26 cellular contexts compared by ENCODE assay signal in genomic region chr2:242041816-242042215, GRCh38.
"Had no signal": no experiment of that assay in that cellular context is flagged by ENCODE, and none has a peak within 500 bp of the region (broad histone marks: within the 10 kb centered on the region; RNA-seq: fewer than 3 reads in every experiment).

No MANE protein-coding gene starts in this region.

- DNase-seq: heart right ventricle; kidney; left colon; left lung; lower lobe of right lung; mammary epithelial cell; mesenchymal stem cell; naive B cell; natural killer cell; retina; right cardiac atrium; stimulated activated CD4-positive, alpha-beta T cell treated with anti-CD3 and anti-CD28 coated beads, Interleukin-12 subunit alpha, Interleukin-12 subunit beta, amount 100 ng/mL, for 4 hours; stimulated activated CD4-positive, alpha-beta T cell treated with anti-CD3 and anti-CD28 coated beads, Interleukin-15, amount 100 ng/mL, for 24 hours; stimulated activated CD4-positive, alpha-beta T cell treated with anti-CD3 and anti-CD28 coated beads, Interleukin-2, amount 100 ng/mL, for 24 hours; stimulated activated CD4-positive, alpha-beta T cell treated with anti-CD3 and anti-CD28 coated beads, Interleukin-4, amount 100 ng/mL, for 1 hour; stimulated activated naive B cell treated with anti-CD40 and anti-IgM and Interleukin-4, amounts not matched to agents 10 μg/mL and 1 μg/mL and 100 μg/mL, for 72 hours; stimulated activated naive CD8-positive, alpha-beta T cell treated with anti-CD3 and anti-CD28 coated beads, Interleukin-15, Interleukin-2, amounts not matched to agents 100 U/mL and 50 U/mL, for 24 hours; stomach; testis; thyroid gland; transverse colon had no signal

- H3K4me1 ChIP-seq: heart right ventricle, left lung, lower lobe of right lung, pancreas, prostate gland, stomach, testis, thyroid gland, transverse colon, upper lobe of left lung had no signal

- H3K27ac ChIP-seq: heart right ventricle, hepatocyte, left lung, lower lobe of right lung, pancreas, prostate gland, stomach, testis, thyroid gland, transverse colon, upper lobe of left lung had no signal

- H3K4me3 ChIP-seq: heart right ventricle, hepatocyte, left lung, lower lobe of right lung, pancreas, prostate gland, smooth muscle cell, stomach, testis, thyroid gland, transverse colon, upper lobe of left lung had no signal

- H3K27me3 ChIP-seq: pancreas, testis, thyroid gland had no signal

- ATAC-seq: heart right ventricle; left colon; left lung; lower lobe of right lung; natural killer cell; pancreas; right cardiac atrium; stimulated activated naive B cell treated with anti-CD40 and anti-IgM and Interleukin-4, amounts not matched to agents 10 μg/mL and 1 μg/mL and 100 μg/mL, for 72 hours; stimulated activated naive CD8-positive, alpha-beta T cell treated with anti-CD3 and anti-CD28 coated beads, Interleukin-15, Interleukin-2, amounts not matched to agents 100 U/mL and 50 U/mL, for 24 hours had no signal

- H3K36me3 ChIP-seq: heart right ventricle, left lung, lower lobe of right lung, pancreas, prostate gland, stomach, thyroid gland, transverse colon, upper lobe of left lung had no signal

- H3K9me3 ChIP-seq: heart right ventricle, left lung, lower lobe of right lung, pancreas, prostate gland, stomach, testis, thyroid gland, transverse colon, upper lobe of left lung had no signal
